Comparison of ENCODE assay signal across 24 cellular contexts in the genomic region with DNA sequence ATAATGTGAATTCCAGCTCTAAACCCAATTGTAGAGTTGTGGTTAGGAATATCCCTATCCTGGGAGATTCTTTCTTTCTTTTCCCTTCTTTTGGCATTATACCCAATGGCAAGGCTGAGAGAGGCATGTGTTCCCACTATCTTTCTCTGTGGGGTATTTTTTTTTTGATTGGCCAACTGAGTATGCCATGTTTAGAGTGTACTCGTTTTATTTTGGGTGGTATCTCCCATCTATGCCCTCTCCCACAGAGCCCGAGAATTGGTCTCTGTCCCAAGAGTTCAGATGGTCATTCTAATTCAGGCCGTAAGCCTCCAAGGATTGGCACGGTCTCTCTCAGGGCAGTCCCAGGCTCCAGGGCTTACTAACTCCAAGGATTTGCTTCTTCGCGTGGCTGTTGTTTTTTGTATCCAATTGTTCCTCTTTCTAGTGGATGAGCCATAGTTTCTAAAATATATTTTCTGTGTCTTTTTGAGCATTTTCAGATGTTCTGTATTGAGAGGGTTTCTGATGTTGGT.
"Had no signal": no experiment of that assay in that cellular context is flagged by ENCODE, and none has a peak within 500 bp of the region (broad histone marks: within the 10 kb centered on the region; RNA-seq: fewer than 3 reads in every experiment).

No MANE protein-coding gene starts in this region.

- H3K27ac ChIP-seq: left lung, lower lobe of right lung, ovary, prostate gland, spleen, suprapubic skin, thoracic aorta, tibial artery, upper lobe of right lung had no signal

- DNase-seq: immature natural killer cell; kidney; left colon; left lung; lower lobe of right lung; mammary epithelial cell; mesendoderm; naive thymus-derived CD4-positive, alpha-beta T cell; ovary; retina; right cardiac atrium; small intestine; spleen; stimulated activated CD4-positive, alpha-beta T cell treated with anti-CD3 and anti-CD28 coated beads, Interleukin-4, amount 100 ng/mL, for 24 hours; stimulated activated naive CD4-positive, alpha-beta T cell; tibial artery; trophoblast cell; upper lobe of right lung had no signal

- H3K4me1 ChIP-seq: left lung, prostate gland, suprapubic skin, upper lobe of right lung had no signal

- ATAC-seq: left colon; left lung; lower lobe of right lung; naive thymus-derived CD4-positive, alpha-beta T cell; natural killer cell treated with Interleukin-12 subunit alpha and Interleukin-12 subunit beta and Interleukin-15 and Interleukin-18, amount 100 ng/mL, for 72 hours; right cardiac atrium; sciatic nerve; stimulated activated effector memory CD8-positive, alpha-beta T cell treated with anti-CD3 and anti-CD28 coated beads, Interleukin-12 subunit alpha, Interleukin-12 subunit beta, amount 100 ng/mL, for 72 hours; upper lobe of right lung had no signal

- H3K9me3 ChIP-seq: left lung, lower lobe of right lung, ovary, prostate gland, spleen, suprapubic skin, thoracic aorta, tibial artery, upper lobe of right lung had no signal

- H3K36me3 ChIP-seq: left lung, lower lobe of right lung, ovary, prostate gland, spleen, suprapubic skin, thoracic aorta, tibial artery, upper lobe of right lung had no signal

- H3K4me3 ChIP-seq: left lung, lower lobe of right lung, ovary, prostate gland, spleen, suprapubic skin, thoracic aorta, tibial artery, upper lobe of right lung had no signal

- H3K27me3 ChIP-seq: left lung, ovary, spleen, suprapubic skin, tibial artery, upper lobe of right lung had no signal
